1 cellular context compared by ENCODE assay signal in genomic region chr4:78748361-78748760, GRCh38.
TF ChIP-seq lines count a peak whose summit lies in the region.

No MANE protein-coding gene starts in this region.

TF ChIP-seq in H1, 55 proteins besides CTCF, POLR2A, EP300 and RAD21:
- no peak for TF ChIP-seq BACH1 (IDR thresholded peaks at IDR 0.05; ENCODE audit: low read length)
- no peak for TF ChIP-seq SIN3A (conservative IDR thresholded peaks at IDR 0.05 in 1 of 2, IDR thresholded peaks at IDR 0.05 in 1 of 2; ENCODE audit: low read depth in 1 of 2, low read length in 2 of 2)
- TF ChIP-seq SUZ12 (IDR thresholded peaks at IDR 0.05; ENCODE audit: low read length), result no peak
- TF ChIP-seq SIX5 (IDR thresholded peaks at IDR 0.05; ENCODE audit: low read depth, low read length), result no peak
- no peak for TF ChIP-seq KDM4A (IDR thresholded peaks at IDR 0.05; ENCODE audit: low read depth, low read length, severe bottlenecking)
- TF ChIP-seq BCL11A (IDR thresholded peaks at IDR 0.05; ENCODE audit: low read depth in 2 of 2, low read length in 2 of 2), result no peak
- no peak for TF ChIP-seq E2F6 (IDR thresholded peaks at IDR 0.05)
- no peak for TF ChIP-seq CHD2 (IDR thresholded peaks at IDR 0.05; ENCODE audit: low read length)
- no peak for TF ChIP-seq SRF (IDR thresholded peaks at IDR 0.05; ENCODE audit: low read depth, low read length)
- TF ChIP-seq KDM1A (IDR thresholded peaks at IDR 0.05; ENCODE audit: borderline replicate concordance, low read length), result no peak
- no peak for TF ChIP-seq RXRA (IDR thresholded peaks at IDR 0.05; ENCODE audit: insufficient read depth, low read depth, low read length)
- TF ChIP-seq KDM5A (IDR thresholded peaks at IDR 0.05; ENCODE audit: low read length), result no peak
- no peak for TF ChIP-seq MAFK (IDR thresholded peaks at IDR 0.05; ENCODE audit: low read depth, low read length)
- TF ChIP-seq SP4 (IDR thresholded peaks at IDR 0.05; ENCODE audit: low read length), result no peak
- no peak for TF ChIP-seq FOSL1 (IDR thresholded peaks at IDR 0.05; ENCODE audit: insufficient read depth, low read depth, low read length)
- TF ChIP-seq ZNF274 (IDR thresholded peaks at IDR 0.05; ENCODE audit: borderline replicate concordance, extremely low read depth, low read length), result no peak
- no peak for TF ChIP-seq CREB1 (IDR thresholded peaks at IDR 0.05)
